ENCODE assay signal across 8 cellular contexts in the genomic region with DNA sequence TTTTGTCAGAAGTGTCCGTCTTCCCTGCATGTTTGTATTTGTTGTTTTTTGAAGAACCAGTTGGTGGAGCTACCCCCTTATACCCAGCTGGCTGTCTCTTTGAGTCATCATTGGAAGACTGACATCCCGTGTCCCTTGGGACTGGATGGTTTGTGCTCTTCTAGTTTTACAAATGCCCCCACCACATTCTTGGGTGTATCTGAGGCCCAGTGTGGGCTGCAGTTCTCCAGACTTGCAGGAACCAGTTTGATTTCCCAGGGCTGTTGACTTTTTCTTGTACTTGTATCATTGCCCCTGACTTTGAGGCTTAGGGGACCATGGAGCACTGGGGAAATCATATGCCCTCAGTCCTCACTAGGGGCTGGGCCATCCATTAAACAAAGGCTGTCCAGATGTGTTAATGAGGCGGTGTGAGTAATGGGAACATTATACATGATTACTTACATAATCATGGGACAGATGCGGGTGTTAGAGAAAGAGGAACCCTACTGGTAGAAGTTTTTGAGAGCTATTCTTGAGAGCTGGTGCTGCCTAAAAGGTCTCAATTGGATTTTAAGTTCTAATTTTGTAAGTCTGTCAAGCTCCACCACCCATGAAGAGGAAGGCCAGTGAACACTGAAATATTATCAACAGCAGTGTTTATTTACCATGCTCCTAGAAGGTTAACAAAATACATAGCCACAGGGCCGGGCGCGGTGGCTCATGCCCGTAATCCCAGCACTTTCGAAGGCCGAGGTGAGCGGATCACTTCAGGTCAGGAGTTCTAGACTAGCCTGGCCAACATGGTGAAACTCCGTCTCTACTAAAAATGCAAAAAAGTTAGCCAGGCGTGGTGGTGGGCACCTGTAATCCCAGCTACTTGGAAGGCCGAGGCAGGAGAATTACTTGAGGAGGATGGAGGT. TPM values are rescaled to one million over a fixed set of nuclear protein-coding genes. Genes with fewer than 3 reads are reported as not detected.
DNase-seq lines count a peak whose midpoint lies in the region; ATAC-seq and TF ChIP-seq lines count a peak whose summit lies in the region.

No MANE protein-coding gene starts in this region.

- H3K9ac ChIP-seq in HUES6 (ENCODE audit: low read length): no peak overlapping the region

- H3K27ac Mint-ChIP-seq in activated naive CD8-positive, alpha-beta T cell treated with anti-CD3 and anti-CD28 coated beads for 36 hours: peak overlapping the region; percentile 81

- no peaks in the 10 kb centered on the region for H3K27me3 ChIP-seq in A673 (replicated peaks; ENCODE audit: insufficient read depth, low read depth, low read length, poor library complexity)
- no peaks in the 10 kb centered on the region for H3K27me3 ChIP-seq in HUES6 (ENCODE audit: control insufficient read depth, insufficient read depth, low read length)
- H3K27me3 ChIP-seq in neutrophil: no peaks in the 10 kb centered on the region
- no peaks in the 10 kb centered on the region for H3K27me3 ChIP-seq in right cardiac atrium (ENCODE audit: control insufficient read depth, insufficient read depth)
- no peaks in the 10 kb centered on the region for H3K27me3 ChIP-seq in tibial artery

- TF ChIP-seq CTCF in A673 (conservative IDR thresholded peaks at IDR 0.05; ENCODE audit: low read depth, low read length) (peak; percentile 56), neutrophil (IDR thresholded peaks at IDR 0.05) (no peak), tibial artery (IDR thresholded peaks at IDR 0.05) (no peak)

- POLR2A ChIA-PET in A673 (lab: Charles Lee; ENCODE audit: low non-redundant PET): no interaction called here

- 91% methylated on average over 14 of the region's 14 CpGs for WGBS in right cardiac atrium

- ATAC-seq in GM18505 (IDR thresholded peaks at IDR 0.05; ENCODE audit: unreplicated experiment) (peak; percentile 34), right cardiac atrium (no peak)

- H3K4me1 ChIP-seq in A673 (ENCODE audit: insufficient read depth, low read length, poor library complexity, severe bottlenecking) (peaks cover 94% of the 10 kb centered on the region), HUES6 (ENCODE audit: control insufficient read depth, insufficient read depth, low read length) (peaks cover 91% of the 10 kb centered on the region), neutrophil (ENCODE audit: control insufficient read depth in 1 of 2, insufficient read depth in 1 of 2, low read depth in 1 of 2, low read length in 1 of 2) (peaks cover 59 to 76% of the 10 kb centered on the region in 2 experiments), right cardiac atrium (ENCODE audit: control insufficient read depth, insufficient read depth, low read length) (peaks cover 11% of the 10 kb centered on the region), tibial artery (peaks cover 0 to 47% (median 19%) of the 10 kb centered on the region in 4 donors)

- CTCF ChIA-PET in A673 (lab: Charles Lee): interaction anchor here (0.6 to 1.0 kb wide), 3 partner anchors 11 to 178 kb away, joined by 3 read pairs; no protein-coding TSS in a partner anchor

- H3K4me3 ChIP-seq in A673 (ENCODE audit: low read depth, low read length, poor library complexity, severe bottlenecking) (no peak overlapping the region), HUES6 (ENCODE audit: low read depth, low read length) (peak overlapping the region; percentile 19), neutrophil (ENCODE audit: low read depth in 1 of 2, low read length in 1 of 2) (no peak overlapping the region), right cardiac atrium (ENCODE audit: low read length) (no peak overlapping the region), tibial artery (no peak overlapping the region)

- TF ChIP-seq POLR2A in GM18505 (IDR thresholded peaks at IDR 0.05; ENCODE audit: borderline replicate concordance, extremely low read depth, insufficient read depth, insufficient read length): no peak

- H3K36me3 Mint-ChIP-seq in activated naive CD8-positive, alpha-beta T cell treated with anti-CD3 and anti-CD28 coated beads for 36 hours: peaks cover 70% of the 10 kb centered on the region

- intact Hi-C loops in A673 (cut with micrococcal nuclease; ENCODE audit: unreplicated experiment) (loop anchor here (2.0 to 5.0 kb wide), 3 partner anchors 132 to 1042 kb away; no protein-coding TSS in a partner anchor), right cardiac atrium (cut with DNase I) (loop anchor here in 3 of 4 donors (10.0 kb wide), 3 partner anchors 100 to 180 kb away; no protein-coding TSS in a partner anchor), tibial artery (cut with DNase I; ENCODE audit: low total_unique reads) (no loop called here)

- BruUV-seq in A673 (replicated peaks; lab: Mats Ljungman, UMichigan): no TSS peak

- H3K4me1 Mint-ChIP-seq in activated naive CD8-positive, alpha-beta T cell treated with anti-CD3 and anti-CD28 coated beads for 36 hours: peaks cover 92% of the 10 kb centered on the region

- peak; percentile 96 for DNase-seq in A673 (ENCODE audit: low spot score)
- DNase-seq in activated naive CD8-positive, alpha-beta T cell treated with anti-CD3 and anti-CD28 coated beads for 36 hours: no peak
- DNase-seq in NCI-H1930 (lab: John Stamatoyannopoulos, UW): no peak
- no peak for DNase-seq in right cardiac atrium
- no peak for DNase-seq in tibial artery

- H3K4me3 Mint-ChIP-seq in activated naive CD8-positive, alpha-beta T cell treated with anti-CD3 and anti-CD28 coated beads for 36 hours: peak overlapping the region; percentile 57

- H3K9me3 ChIP-seq in A673 (ENCODE audit: low read depth, low read length, poor library complexity, severe bottlenecking) (no peaks in the 10 kb centered on the region), HUES6 (ENCODE audit: control insufficient read depth, insufficient read depth, low read depth, low read length) (no peaks in the 10 kb centered on the region), neutrophil (no peaks in the 10 kb centered on the region), right cardiac atrium (ENCODE audit: control insufficient read depth, low read length) (no peaks in the 10 kb centered on the region), tibial artery (no peaks in the 10 kb centered on the region)

- no peaks in the 10 kb centered on the region for H3K9me3 Mint-ChIP-seq in activated naive CD8-positive, alpha-beta T cell treated with anti-CD3 and anti-CD28 coated beads for 36 hours

- H3K27ac ChIP-seq in A673 (ENCODE audit: low read depth, low read length, poor library complexity, severe bottlenecking): peak overlapping the region; percentile 5
- H3K27ac ChIP-seq in HUES6 (ENCODE audit: low read depth, low read length): no peak overlapping the region
- H3K27ac ChIP-seq in neutrophil: peak overlapping the region; percentile 56
- no peak overlapping the region for H3K27ac ChIP-seq in right cardiac atrium (ENCODE audit: low read length)
- H3K27ac ChIP-seq in tibial artery: no peak overlapping the region

- H3K27me3 Mint-ChIP-seq in activated naive CD8-positive, alpha-beta T cell treated with anti-CD3 and anti-CD28 coated beads for 36 hours: no peaks in the 10 kb centered on the region

- H3K36me3 ChIP-seq in A673 (ENCODE audit: insufficient read depth, low read length, poor library complexity, severe bottlenecking) (no peaks in the 10 kb centered on the region), HUES6 (ENCODE audit: control insufficient read depth, insufficient read depth, low read length) (peaks cover 52% of the 10 kb centered on the region), neutrophil (peaks cover 5% of the 10 kb centered on the region), tibial artery (no peaks in the 10 kb centered on the region)

RNA-seq across cellular contexts. Expression of gene JARID2, which starts 8.5 kb away (rescaled TPM):
- total RNA-seq in A673 (2021) (29.4 and 34.1 TPM in 2 replicates), right cardiac atrium (10 to 100 TPM in 1 of 4 donors, 1 to 10 TPM in 3; 6.8 to 10.1 (median 9.4) TPM)
- 10 to 100 TPM; 19.3 to 20.1 TPM for total RNA-seq in activated naive CD8-positive, alpha-beta T cell treated with anti-CD3 and anti-CD28 coated beads for 36 hours
- 4.1 TPM for polyA plus RNA-seq in right cardiac atrium

Comparison
In these comparisons a context has a peak if more than half of its experiments do, and no peak if none do; other contexts are left out.
1. H3K27ac ChIP-seq: peak in A673 (single experiment) and neutrophil (single experiment); none in HUES6 (single experiment), right cardiac atrium (single experiment) and tibial artery (0 of 2).